Comparison of ENCODE assay signal across 27 cellular contexts in genomic region chr5:54370982-54371381, GRCh38.
A peak's percentile ranks its signal among the peaks of the same experiment; 100 is the strongest.
DNase-seq lines count a peak whose midpoint lies in the region; ATAC-seq, FAIRE-seq and TF ChIP-seq lines count a peak whose summit lies in the region.
"Had no signal": no experiment of that assay in that cellular context is flagged by ENCODE, and none has a peak within 500 bp of the region (broad histone marks: within the 10 kb centered on the region; RNA-seq: fewer than 3 reads in every experiment).

No MANE protein-coding gene starts in this region.

- POLR2A ChIA-PET in activated CD4-positive, alpha-beta memory T cell treated with anti-CD3 and anti-CD28 coated beads, Interleukin-2, amount 10 ng/mL, durations not matched to agents 7 days and 5 days (lab: Charles Lee): no interaction called here
- POLR2A ChIA-PET in activated CD4-positive, alpha-beta memory T cell treated with anti-CD3 and anti-CD28 coated beads for 36 hours (lab: Charles Lee): no interaction called here

- H3K36me3 ChIP-seq in kidney (ENCODE audit: control insufficient read depth in 1 of 2, insufficient read depth in 2 of 2, low read length in 2 of 2): no peaks in the 10 kb centered on the region
- H3K36me3 ChIP-seq: BE2C, BLaER1 had no signal

- H3K27ac Mint-ChIP-seq in activated CD4-positive, alpha-beta memory T cell treated with anti-CD3 and anti-CD28 coated beads, Interleukin-2, amount 10 ng/mL, durations not matched to agents 7 days and 5 days: peak overlapping the region; percentile 19
- H3K27ac Mint-ChIP-seq in activated CD4-positive, alpha-beta memory T cell treated with anti-CD3 and anti-CD28 coated beads for 36 hours: no peak overlapping the region
- H3K27ac Mint-ChIP-seq: CD14-positive monocyte; CD4-positive, alpha-beta memory T cell; CD4-positive, CD25-positive, alpha-beta regulatory T cell; CD8-positive, alpha-beta memory T cell had no signal

- no peak for DNase-seq in activated CD4-positive, alpha-beta memory T cell treated with anti-CD3 and anti-CD28 coated beads, Interleukin-2, amount 10 ng/mL, durations not matched to agents 7 days and 5 days
- no peak for DNase-seq in activated CD4-positive, alpha-beta memory T cell treated with anti-CD3 and anti-CD28 coated beads for 36 hours
- DNase-seq in frontal cortex (ENCODE audit: low spot score in 2 of 2) (no peak), kidney (no peak), HT-29 (ENCODE audit: low spot score) (no peak), NCI-H1417 (lab: John Stamatoyannopoulos, UW) (no peak)
- DNase-seq: ACHN; BE2C; C1 segment of cervical spinal cord; CD4-positive, alpha-beta memory T cell; CD4-positive, CD25-positive, alpha-beta regulatory T cell; CD8-positive, alpha-beta memory T cell; COR-L47; DMS 273 treated with DMSO at 0.1 percent for 48 hours; DMS153; DMS53; DMS79; DND-41; EL; GDM1 had no signal

- FAIRE-seq in frontal cortex (lab: Jason Lieb, UNC) (peak; percentile 51), kidney (lab: Jason Lieb, UNC) (peak; percentile 58)
- FAIRE-seq: GM12892, GM18507 had no signal

- H3K27me3 Mint-ChIP-seq in activated CD4-positive, alpha-beta memory T cell treated with anti-CD3 and anti-CD28 coated beads, Interleukin-2, amount 10 ng/mL, durations not matched to agents 7 days and 5 days: peaks cover 23% of the 10 kb centered on the region
- H3K27me3 Mint-ChIP-seq in activated CD4-positive, alpha-beta memory T cell treated with anti-CD3 and anti-CD28 coated beads for 36 hours: peaks cover 18% of the 10 kb centered on the region

- no peaks in the 10 kb centered on the region for H3K9me3 Mint-ChIP-seq in activated CD4-positive, alpha-beta memory T cell treated with anti-CD3 and anti-CD28 coated beads, Interleukin-2, amount 10 ng/mL, durations not matched to agents 7 days and 5 days
- H3K9me3 Mint-ChIP-seq in activated CD4-positive, alpha-beta memory T cell treated with anti-CD3 and anti-CD28 coated beads for 36 hours: no peaks in the 10 kb centered on the region

- CTCF ChIA-PET in activated CD4-positive, alpha-beta memory T cell treated with anti-CD3 and anti-CD28 coated beads, Interleukin-2, amount 10 ng/mL, durations not matched to agents 7 days and 5 days (lab: Charles Lee): no interaction called here
- CTCF ChIA-PET in activated CD4-positive, alpha-beta memory T cell treated with anti-CD3 and anti-CD28 coated beads for 36 hours (lab: Charles Lee): no interaction called here

- no peaks in the 10 kb centered on the region for H3K4me1 ChIP-seq in kidney (ENCODE audit: control insufficient read depth in 1 of 2, insufficient read depth in 1 of 2, low read depth in 1 of 2, low read length in 2 of 2)
- H3K4me1 ChIP-seq: BE2C, BLaER1 had no signal

- H3K27ac ChIP-seq in kidney (ENCODE audit: low read depth in 2 of 2, low read length in 2 of 2): no peak overlapping the region
- H3K27ac ChIP-seq: 22Rv1, BLaER1 had no signal

- H3K9ac ChIP-seq in kidney (ENCODE audit: low read length in 2 of 2): no peak overlapping the region
- H3K9ac ChIP-seq: BLaER1 had no signal

- no peaks in the 10 kb centered on the region for H3K9me3 ChIP-seq in kidney (ENCODE audit: control insufficient read depth in 1 of 2, low read length in 2 of 2)
- H3K9me3 ChIP-seq: BE2C had no signal

- H3K4me3 ChIP-seq in kidney (ENCODE audit: low read length in 2 of 2): no peak overlapping the region
- H3K4me3 ChIP-seq: BLaER1, GM12878 had no signal

- intact Hi-C loops in activated CD4-positive, alpha-beta memory T cell treated with anti-CD3 and anti-CD28 coated beads for 36 hours (cut with micrococcal nuclease): no loop called here
- intact Hi-C loops in kidney (cut with DNase I): no loop called here

- no peak for ATAC-seq in GM21528 (IDR thresholded peaks at IDR 0.05; ENCODE audit: low FRiP score, unreplicated experiment)
- ATAC-seq: GM12878 had no signal

- no peaks in the 10 kb centered on the region for H3K4me1 Mint-ChIP-seq in activated CD4-positive, alpha-beta memory T cell treated with anti-CD3 and anti-CD28 coated beads, Interleukin-2, amount 10 ng/mL, durations not matched to agents 7 days and 5 days
- H3K4me1 Mint-ChIP-seq in activated CD4-positive, alpha-beta memory T cell treated with anti-CD3 and anti-CD28 coated beads for 36 hours (ENCODE audit: low read depth): no peaks in the 10 kb centered on the region
- H3K4me1 Mint-ChIP-seq: CD14-positive monocyte; CD4-positive, alpha-beta memory T cell; CD4-positive, CD25-positive, alpha-beta regulatory T cell; CD8-positive, alpha-beta memory T cell had no signal

- no peak for TF ChIP-seq CTCF in kidney (IDR thresholded peaks at IDR 0.05; ENCODE audit: borderline replicate concordance, extremely low read depth, insufficient read depth)

- no peaks in the 10 kb centered on the region for H3K36me3 Mint-ChIP-seq in activated CD4-positive, alpha-beta memory T cell treated with anti-CD3 and anti-CD28 coated beads, Interleukin-2, amount 10 ng/mL, durations not matched to agents 7 days and 5 days (ENCODE audit: low read depth)
- H3K36me3 Mint-ChIP-seq in activated CD4-positive, alpha-beta memory T cell treated with anti-CD3 and anti-CD28 coated beads for 36 hours: no peaks in the 10 kb centered on the region
- H3K36me3 Mint-ChIP-seq: CD14-positive monocyte; CD4-positive, alpha-beta memory T cell; CD4-positive, CD25-positive, alpha-beta regulatory T cell; CD8-positive, alpha-beta memory T cell had no signal

- no peak overlapping the region for H3K4me3 Mint-ChIP-seq in activated CD4-positive, alpha-beta memory T cell treated with anti-CD3 and anti-CD28 coated beads, Interleukin-2, amount 10 ng/mL, durations not matched to agents 7 days and 5 days
- H3K4me3 Mint-ChIP-seq in activated CD4-positive, alpha-beta memory T cell treated with anti-CD3 and anti-CD28 coated beads for 36 hours: no peak overlapping the region
- H3K4me3 Mint-ChIP-seq: CD14-positive monocyte; CD4-positive, alpha-beta memory T cell; CD4-positive, CD25-positive, alpha-beta regulatory T cell; CD8-positive, alpha-beta memory T cell had no signal
